Comparison of ENCODE assay signal across 8 cellular contexts in genomic region chr18:72762505-72763122, GRCh38.
DNase-seq lines count a peak whose midpoint lies in the region; ATAC-seq and TF ChIP-seq lines count a peak whose summit lies in the region.

No MANE protein-coding gene starts in this region.

- no peak for TF ChIP-seq POLR2A in lower leg skin (IDR thresholded peaks at IDR 0.05)

- peak; percentile 60 for TF ChIP-seq CTCF in AG09319 (IDR thresholded peaks at IDR 0.05; ENCODE audit: low read depth, low read length)
- TF ChIP-seq CTCF in VCaP (conservative IDR thresholded peaks at IDR 0.05) = peak; percentile 82
- TF ChIP-seq CTCF in right atrium auricular region (IDR thresholded peaks at IDR 0.05) = peak; percentile 77 to 85
- peak; percentile 46 for TF ChIP-seq CTCF in thoracic aorta (IDR thresholded peaks at IDR 0.05)
- TF ChIP-seq CTCF in lower leg skin (IDR thresholded peaks at IDR 0.05) = no peak

- H3K27me3 ChIP-seq in right atrium auricular region (no peaks in the 10 kb centered on the region), thoracic aorta (replicated peaks; ENCODE audit: insufficient read depth) (no peaks in the 10 kb centered on the region)

- intact Hi-C loops in lower leg skin (cut with DNase I; ENCODE audit: low total_unique reads) = no loop called here

- no peaks in the 10 kb centered on the region for H3K9me3 ChIP-seq in right atrium auricular region
- no peaks in the 10 kb centered on the region for H3K9me3 ChIP-seq in thoracic aorta

- H3K4me3 ChIP-seq in right atrium auricular region = no peak overlapping the region
- no peak overlapping the region for H3K4me3 ChIP-seq in thoracic aorta
- H3K4me3 ChIP-seq in lower leg skin (ENCODE audit: low read depth, poor library complexity, severe bottlenecking) = no peak overlapping the region

- H3K27ac ChIP-seq in VCaP (no peak overlapping the region), right atrium auricular region (no peak overlapping the region), thoracic aorta (no peak overlapping the region)

- ATAC-seq in GM18508 (IDR thresholded peaks at IDR 0.05; ENCODE audit: insufficient read depth, unreplicated experiment) (peak; percentile 69), HG02981 (IDR thresholded peaks at IDR 0.05; ENCODE audit: unreplicated experiment) (peak; percentile 78), thoracic aorta (ENCODE audit: insufficient number of reproducible peaks, low FRiP score, low read depth) (no peak)

- DNase-seq in AG09319 (ENCODE audit: extremely low read depth, low read depth) (peak; percentile 31), NCI-H2081 treated with DMSO at 0.1 percent for 48 hours (lab: John Stamatoyannopoulos, UW) (peak; percentile 35), right atrium auricular region (ENCODE audit: low spot score) (no peak), thoracic aorta (ENCODE audit: low spot score) (no peak), lower leg skin (ENCODE audit: low spot score in 2 of 2) (no peak)

- H3K36me3 ChIP-seq in right atrium auricular region (no peaks in the 10 kb centered on the region), thoracic aorta (no peaks in the 10 kb centered on the region)

- no peaks in the 10 kb centered on the region for H3K4me1 ChIP-seq in right atrium auricular region
- H3K4me1 ChIP-seq in thoracic aorta (ENCODE audit: control insufficient read depth in 1 of 2, low read depth in 2 of 2) = no peaks in the 10 kb centered on the region

- 18 to 24% methylated on average over 5 of the region's 5 CpGs for WGBS in lower leg skin, 2 donors

Comparison
In these comparisons a context has a peak if more than half of its experiments do, and no peak if none do; other contexts are left out.
1. DNase-seq: peak in AG09319 (single experiment) and NCI-H2081 treated with DMSO at 0.1 percent for 48 hours (single experiment); none in right atrium auricular region (single experiment), thoracic aorta (single experiment) and lower leg skin (0 of 2).
2. CTCF ChIP-seq: peak in AG09319 (single experiment), VCaP (single experiment), right atrium auricular region (2 of 2) and thoracic aorta (single experiment); none in lower leg skin (0 of 3).